35 cellular contexts compared by ENCODE assay signal in genomic region chr3:122967376-122968164, GRCh38. TPM values are rescaled to one million over a fixed set of nuclear protein-coding genes. Genes with fewer than 3 reads are reported as not detected.
"Had no signal": no experiment of that assay in that cellular context is flagged by ENCODE, and none has a peak within 500 bp of the region (broad histone marks: within the 10 kb centered on the region; RNA-seq: fewer than 3 reads in every experiment).

No MANE protein-coding gene starts in this region.

- H3K36me3 Mint-ChIP-seq: activated CD4-positive, alpha-beta memory T cell treated with anti-CD3 and anti-CD28 coated beads for 36 hours; activated CD8-positive, alpha-beta memory T cell treated with anti-CD3 and anti-CD28 coated beads, Interleukin-2, amount 10 ng/mL, durations not matched to agents 7 days and 5 days; activated naive CD4-positive, alpha-beta T cell treated with anti-CD3 and anti-CD28 coated beads, Interleukin-2, amount 50 U/mL, for 24 hours; activated naive CD8-positive, alpha-beta T cell treated with anti-CD3 and anti-CD28 coated beads for 36 hours had no signal

- H3K9me3 Mint-ChIP-seq: activated CD4-positive, alpha-beta memory T cell treated with anti-CD3 and anti-CD28 coated beads for 36 hours; activated CD4-positive, alpha-beta T cell treated with anti-CD3 and anti-CD28 coated beads, Interleukin-2, amount 10 ng/mL, durations not matched to agents 24 days and 14 days; activated naive CD4-positive, alpha-beta T cell treated with anti-CD3 and anti-CD28 coated beads for 36 hours; activated naive CD4-positive, alpha-beta T cell treated with anti-CD3 and anti-CD28 coated beads, Interleukin-2, amount 50 U/mL, for 24 hours; activated naive CD8-positive, alpha-beta T cell treated with anti-CD3 and anti-CD28 coated beads for 36 hours; activated naive CD8-positive, alpha-beta T cell treated with anti-CD3 and anti-CD28 coated beads, Interleukin-2, amount 50 U/mL, for 24 hours; activated T-helper 1 cell treated with anti-CD3 and anti-CD28 coated beads, Interleukin-12 subunit alpha, Interleukin-12 subunit beta, Interleukin-2, Interleukin-4 antibody, amounts not matched to agents 30 ng/mL and 10 ng/mL and 1 ng/mL, durations not matched to agents 14 hours and 24 hours and 36 hours; activated T-helper 2 cell treated with anti-CD3 and anti-CD28 coated beads, Interferon-gamma antibody, Interleukin-2, Interleukin-4, amounts not matched to agents 10 μg/mL and 5 μg/mL and 100 μg/mL, durations not matched to agents 14 hours and 24 hours and 36 hours; dendritic cell treated with granulocyte-macrophage colony-stimulating factor and Interleukin-4, amounts not matched to agents 40 ng/mL and 50 ng/mL, for 4 days had no signal

- H3K4me3 ChIP-seq: adrenal gland, body of pancreas, cardiac muscle cell, coronary artery, dorsolateral prefrontal cortex, esophagus muscularis mucosa, gastrocnemius medialis had no signal

- H3K27ac ChIP-seq: adrenal gland, body of pancreas, cardiac muscle cell, coronary artery, dorsolateral prefrontal cortex, esophagus muscularis mucosa, foreskin keratinocyte, gastrocnemius medialis had no signal

- H3K27me3 ChIP-seq: adrenal gland, body of pancreas, cardiac muscle cell, esophagus muscularis mucosa, gastrocnemius medialis had no signal

- H3K9me3 ChIP-seq: adrenal gland, body of pancreas, esophagus muscularis mucosa, gastrocnemius medialis had no signal

- ATAC-seq: activated CD4-positive, alpha-beta T cell treated with anti-CD3 and anti-CD28 coated beads for 36 hours; activated CD8-positive, alpha-beta memory T cell treated with anti-CD3 and anti-CD28 coated beads, Interleukin-2, amount 10 ng/mL, durations not matched to agents 7 days and 5 days; activated CD8-positive, alpha-beta T cell treated with anti-CD3 and anti-CD28 coated beads, Interleukin-2, amount 10 ng/mL, durations not matched to agents 7 days and 5 days; activated naive CD8-positive, alpha-beta T cell treated with anti-CD3 and anti-CD28 coated beads, Interleukin-2, amount 50 U/mL, for 24 hours; body of pancreas; foreskin keratinocyte; gastrocnemius medialis had no signal

- DNase-seq: activated CD4-positive, alpha-beta memory T cell treated with anti-CD3 and anti-CD28 coated beads for 36 hours; activated CD4-positive, alpha-beta T cell treated with anti-CD3 and anti-CD28 coated beads for 36 hours; activated CD4-positive, alpha-beta T cell treated with anti-CD3 and anti-CD28 coated beads, Interleukin-2, amount 10 ng/mL, durations not matched to agents 24 days and 14 days; activated CD4-positive, CD25-positive, alpha-beta regulatory T cell; activated CD4-positive, CD25-positive, alpha-beta regulatory T cell treated with anti-CD3 and anti-CD28 coated beads, Interleukin-2, amount 50 U/mL, for 72 hours; activated CD8-positive, alpha-beta memory T cell treated with anti-CD3 and anti-CD28 coated beads, Interleukin-2, amount 10 ng/mL, durations not matched to agents 7 days and 5 days; activated CD8-positive, alpha-beta memory T cell treated with anti-CD3 and anti-CD28 coated beads, Interleukin-2, amount 50 U/mL, for 4 hours; activated CD8-positive, alpha-beta T cell treated with anti-CD3 and anti-CD28 coated beads, Interleukin-2, amount 10 ng/mL, durations not matched to agents 7 days and 5 days; activated effector memory CD4-positive, alpha-beta T cell treated with anti-CD3 and anti-CD28 coated beads, Interleukin-2, amount 50 U/mL, for 16 hours; activated naive CD4-positive, alpha-beta T cell treated with anti-CD3 and anti-CD28 coated beads for 36 hours; activated naive CD8-positive, alpha-beta T cell treated with anti-CD3 and anti-CD28 coated beads for 36 hours; activated naive CD8-positive, alpha-beta T cell treated with anti-CD3 and anti-CD28 coated beads, Interleukin-2, amount 50 U/mL, for 24 hours; activated T-cell treated with anti-CD3 and anti-CD28 coated beads, Interleukin-2, amount 50 U/mL, for 1 hour; activated T-cell treated with anti-CD3 and anti-CD28 coated beads, Interleukin-2, amount 50 U/mL, for 48 hours; adrenal gland; amygdala; aorta; body of pancreas; central memory CD4-positive, alpha-beta T cell; cerebellar nuclear complex; dorsolateral prefrontal cortex; effector memory CD4-positive, alpha-beta T cell; erythroblast; foreskin keratinocyte; gastrocnemius medialis; T-helper 2 cell had no signal

- H3K4me1 ChIP-seq: adrenal gland, body of pancreas, foreskin keratinocyte had no signal

- H3K4me3 Mint-ChIP-seq: activated CD4-positive, alpha-beta memory T cell treated with anti-CD3 and anti-CD28 coated beads for 36 hours; activated CD4-positive, alpha-beta T cell treated with anti-CD3 and anti-CD28 coated beads for 36 hours; activated CD4-positive, alpha-beta T cell treated with anti-CD3 and anti-CD28 coated beads, Interleukin-2, amount 10 ng/mL, durations not matched to agents 24 days and 14 days; activated CD8-positive, alpha-beta memory T cell treated with anti-CD3 and anti-CD28 coated beads, Interleukin-2, amount 10 ng/mL, durations not matched to agents 7 days and 5 days; activated CD8-positive, alpha-beta T cell treated with anti-CD3 and anti-CD28 coated beads, Interleukin-2, amount 10 ng/mL, durations not matched to agents 7 days and 5 days; activated naive CD4-positive, alpha-beta T cell treated with anti-CD3 and anti-CD28 coated beads for 36 hours; activated naive CD4-positive, alpha-beta T cell treated with anti-CD3 and anti-CD28 coated beads, Interleukin-2, amount 50 U/mL, for 24 hours; activated naive CD8-positive, alpha-beta T cell treated with anti-CD3 and anti-CD28 coated beads for 36 hours; activated naive CD8-positive, alpha-beta T cell treated with anti-CD3 and anti-CD28 coated beads, Interleukin-2, amount 50 U/mL, for 24 hours; activated T-helper 1 cell treated with anti-CD3 and anti-CD28 coated beads, Interleukin-12 subunit alpha, Interleukin-12 subunit beta, Interleukin-2, Interleukin-4 antibody, amounts not matched to agents 30 ng/mL and 10 ng/mL and 1 ng/mL, durations not matched to agents 14 hours and 24 hours and 36 hours; dendritic cell treated with granulocyte-macrophage colony-stimulating factor and Interleukin-4, amounts not matched to agents 40 ng/mL and 50 ng/mL, for 4 days had no signal

- H3K4me1 Mint-ChIP-seq: activated CD4-positive, alpha-beta T cell treated with anti-CD3 and anti-CD28 coated beads for 36 hours; activated CD4-positive, alpha-beta T cell treated with anti-CD3 and anti-CD28 coated beads, Interleukin-2, amount 10 ng/mL, durations not matched to agents 24 days and 14 days; activated naive CD4-positive, alpha-beta T cell treated with anti-CD3 and anti-CD28 coated beads, Interleukin-2, amount 50 U/mL, for 24 hours; activated naive CD8-positive, alpha-beta T cell treated with anti-CD3 and anti-CD28 coated beads for 36 hours; activated naive CD8-positive, alpha-beta T cell treated with anti-CD3 and anti-CD28 coated beads, Interleukin-2, amount 50 U/mL, for 24 hours had no signal

- H3K27me3 Mint-ChIP-seq: activated CD4-positive, alpha-beta memory T cell treated with anti-CD3 and anti-CD28 coated beads for 36 hours; activated CD4-positive, alpha-beta T cell treated with anti-CD3 and anti-CD28 coated beads for 36 hours; activated naive CD4-positive, alpha-beta T cell treated with anti-CD3 and anti-CD28 coated beads, Interleukin-2, amount 50 U/mL, for 24 hours; activated naive CD8-positive, alpha-beta T cell treated with anti-CD3 and anti-CD28 coated beads for 36 hours had no signal

- H3K27ac Mint-ChIP-seq: activated CD4-positive, alpha-beta memory T cell treated with anti-CD3 and anti-CD28 coated beads for 36 hours; activated CD4-positive, alpha-beta T cell treated with anti-CD3 and anti-CD28 coated beads for 36 hours; activated CD4-positive, alpha-beta T cell treated with anti-CD3 and anti-CD28 coated beads, Interleukin-2, amount 10 ng/mL, durations not matched to agents 24 days and 14 days; activated CD8-positive, alpha-beta memory T cell treated with anti-CD3 and anti-CD28 coated beads, Interleukin-2, amount 10 ng/mL, durations not matched to agents 7 days and 5 days; activated CD8-positive, alpha-beta T cell treated with anti-CD3 and anti-CD28 coated beads, Interleukin-2, amount 10 ng/mL, durations not matched to agents 7 days and 5 days; activated naive CD4-positive, alpha-beta T cell treated with anti-CD3 and anti-CD28 coated beads for 36 hours; activated naive CD4-positive, alpha-beta T cell treated with anti-CD3 and anti-CD28 coated beads, Interleukin-2, amount 50 U/mL, for 24 hours; activated naive CD8-positive, alpha-beta T cell treated with anti-CD3 and anti-CD28 coated beads for 36 hours; activated naive CD8-positive, alpha-beta T cell treated with anti-CD3 and anti-CD28 coated beads, Interleukin-2, amount 50 U/mL, for 24 hours; activated T-helper 1 cell treated with anti-CD3 and anti-CD28 coated beads, Interleukin-12 subunit alpha, Interleukin-12 subunit beta, Interleukin-2, Interleukin-4 antibody, amounts not matched to agents 30 ng/mL and 10 ng/mL and 1 ng/mL, durations not matched to agents 14 hours and 24 hours and 36 hours; activated T-helper 2 cell treated with anti-CD3 and anti-CD28 coated beads, Interferon-gamma antibody, Interleukin-2, Interleukin-4, amounts not matched to agents 10 μg/mL and 5 μg/mL and 100 μg/mL, durations not matched to agents 14 hours and 24 hours and 36 hours; dendritic cell treated with granulocyte-macrophage colony-stimulating factor and Interleukin-4, amounts not matched to agents 40 ng/mL and 50 ng/mL, for 4 days had no signal

- H3K36me3 ChIP-seq: adrenal gland, cardiac muscle cell, esophagus muscularis mucosa, gastrocnemius medialis had no signal

RNA-seq across cellular contexts. Expression of gene SEMA5B, which starts 60.0 kb away (rescaled TPM):
- total RNA-seq: activated CD4-positive, alpha-beta memory T cell treated with anti-CD3 and anti-CD28 coated beads for 36 hours; activated CD4-positive, alpha-beta T cell treated with anti-CD3 and anti-CD28 coated beads for 36 hours; activated CD4-positive, alpha-beta T cell treated with anti-CD3 and anti-CD28 coated beads, Interleukin-2, amount 10 ng/mL, durations not matched to agents 24 days and 14 days; activated CD8-positive, alpha-beta memory T cell treated with anti-CD3 and anti-CD28 coated beads for 36 hours; activated CD8-positive, alpha-beta memory T cell treated with anti-CD3 and anti-CD28 coated beads, Interleukin-2, amount 10 ng/mL, durations not matched to agents 7 days and 5 days; activated CD8-positive, alpha-beta T cell treated with anti-CD3 and anti-CD28 coated beads, Interleukin-2, amount 10 ng/mL, durations not matched to agents 7 days and 5 days; activated naive CD4-positive, alpha-beta T cell treated with anti-CD3 and anti-CD28 coated beads for 36 hours; activated naive CD8-positive, alpha-beta T cell treated with anti-CD3 and anti-CD28 coated beads for 36 hours; activated T-helper 1 cell treated with anti-CD3 and anti-CD28 coated beads, Interleukin-12 subunit alpha, Interleukin-12 subunit beta, Interleukin-2, Interleukin-4 antibody, amounts not matched to agents 30 ng/mL and 10 ng/mL and 1 ng/mL, durations not matched to agents 14 hours and 24 hours and 36 hours; activated T-helper 2 cell treated with anti-CD3 and anti-CD28 coated beads, Interferon-gamma antibody, Interleukin-2, Interleukin-4, amounts not matched to agents 10 μg/mL and 5 μg/mL and 100 μg/mL, durations not matched to agents 14 hours and 24 hours and 36 hours; foreskin keratinocyte; T-helper 1 cell treated with Interleukin-12 subunit alpha and Interleukin-12 subunit beta and Interleukin-4 antibody, amounts not matched to agents 30 ng/mL and 1 ng/mL, for 36 hours had no signal
- polyA plus RNA-seq: foreskin keratinocyte had no signal
